ENCODE assay signal across 1 cellular context in genomic region chr6:37170273-37171140, GRCh38.
TF ChIP-seq lines count a peak whose summit lies in the region.

No MANE protein-coding gene starts in this region.

TF ChIP-seq in HepG2, 621 proteins besides CTCF, POLR2A, EP300 and RAD21 (continued from another document and continues in another):
- TF ChIP-seq PRDM15 (CRISPR knock-in tag; IDR thresholded peaks at IDR 0.05) (peak; percentile 57; the same call in 1 of the 2 replicates), ZNF33A (CRISPR knock-in tag; IDR thresholded peaks at IDR 0.05; ENCODE audit: borderline replicate concordance) (0 out of 2 replicates have a peak, but pooled peaks have one; percentile 25), TERF1 (CRISPR knock-in tag; IDR thresholded peaks at IDR 0.05) (peak; percentile 55; the same call in 1 of the 2 replicates), ZNF362 (CRISPR knock-in tag; IDR thresholded peaks at IDR 0.05; ENCODE audit: borderline replicate concordance) (0 out of 2 replicates have a peak, but pooled peaks have one; percentile 8), ZNF329 (CRISPR knock-in tag; IDR thresholded peaks at IDR 0.05; ENCODE audit: low read depth) (peak; percentile 19; the same call in 1 of the 2 replicates), ZNF746 (CRISPR knock-in tag; IDR thresholded peaks at IDR 0.05) (0 out of 2 replicates have a peak, but pooled peaks have one; percentile 17), SNAI1 (CRISPR knock-in tag; IDR thresholded peaks at IDR 0.05; ENCODE audit: borderline replicate concordance) (peak; percentile 13; the same call in 1 of the 2 replicates), ZNF431 (CRISPR knock-in tag; IDR thresholded peaks at IDR 0.05; ENCODE audit: borderline replicate concordance, low read depth) (peak; percentile 21; the same call in 1 of the 2 replicates), ZSCAN31 (CRISPR knock-in tag; IDR thresholded peaks at IDR 0.05; ENCODE audit: low read depth) (no peak; the same call in 1 of the 2 replicates), HNRNPK (IDR thresholded peaks at IDR 0.05; ENCODE audit: low read depth, low read length, poor library complexity, severe bottlenecking) (peak; percentile 65), PHF21A (CRISPR knock-in tag; IDR thresholded peaks at IDR 0.05) (peak; percentile 21; the same call in 1 of the 2 replicates), EZH2 (conservative IDR thresholded peaks at IDR 0.05; ENCODE audit: low read depth, low read length) (no peak), STAG1 (CRISPR knock-in tag; IDR thresholded peaks at IDR 0.05) (peak; percentile 38; the same call in 1 of the 2 replicates), NR2F2 (IDR thresholded peaks at IDR 0.05; ENCODE audit: borderline replicate concordance, low read depth) (no peak), DNMT1 (CRISPR knock-in tag; IDR thresholded peaks at IDR 0.05) (0 out of 2 replicates have a peak, but pooled peaks have one; percentile 85), ZNF850 (CRISPR knock-in tag; conservative IDR thresholded peaks at IDR 0.05) (no peak; the same call in 1 of the 2 replicates), KLF12 (CRISPR knock-in tag; IDR thresholded peaks at IDR 0.05; ENCODE audit: borderline replicate concordance) (no peak), JUNB (CRISPR knock-in tag; IDR thresholded peaks at IDR 0.05; ENCODE audit: borderline replicate concordance) (0 out of 2 replicates have a peak, but pooled peaks have one; percentile 34), ZNF512 (CRISPR knock-in tag; IDR thresholded peaks at IDR 0.05) (no peak), NPAS2 (CRISPR knock-in tag; IDR thresholded peaks at IDR 0.05; ENCODE audit: borderline replicate concordance) (no peak), ZNF547 (CRISPR knock-in tag; IDR thresholded peaks at IDR 0.05) (peak; percentile 46; the same call in 1 of the 2 replicates), CHD4 (IDR thresholded peaks at IDR 0.05; ENCODE audit: borderline replicate concordance, low read length) (no peak), ZNF333 (CRISPR knock-in tag; IDR thresholded peaks at IDR 0.05; ENCODE audit: borderline replicate concordance) (no peak), ZNF616 (CRISPR knock-in tag; IDR thresholded peaks at IDR 0.05; ENCODE audit: low read depth) (peak; percentile 52; the same call in 1 of the 2 replicates), SMAD9 (CRISPR knock-in tag; IDR thresholded peaks at IDR 0.05) (0 out of 2 replicates have a peak, but pooled peaks have one; percentile 67), ZFYVE20 (CRISPR knock-in tag; IDR thresholded peaks at IDR 0.05; ENCODE audit: borderline replicate concordance, low read depth) (0 out of 2 replicates have a peak, but pooled peaks have one; percentile 86), ZKSCAN8 (CRISPR knock-in tag; IDR thresholded peaks at IDR 0.05; ENCODE audit: borderline replicate concordance) (no peak), ZNF30 (CRISPR knock-in tag; IDR thresholded peaks at IDR 0.05) (peak; percentile 61; the same call in 1 of the 2 replicates), GABPB1 (CRISPR knock-in tag; IDR thresholded peaks at IDR 0.05) (peak; percentile 8; the same call in 1 of the 2 replicates), ZNF674 (CRISPR knock-in tag; IDR thresholded peaks at IDR 0.05; ENCODE audit: low read depth) (no peak), HOXA9 (CRISPR knock-in tag; IDR thresholded peaks at IDR 0.05; ENCODE audit: borderline replicate concordance) (peak; percentile 48), KAT7 (CRISPR knock-in tag; IDR thresholded peaks at IDR 0.05; ENCODE audit: borderline replicate concordance) (peak; percentile 23), SRSF4 (IDR thresholded peaks at IDR 0.05; ENCODE audit: low read depth, low read length, poor library complexity, severe bottlenecking) (peak; percentile 36), XBP1 (CRISPR knock-in tag; IDR thresholded peaks at IDR 0.05) (no peak), ZBTB42 (CRISPR knock-in tag; IDR thresholded peaks at IDR 0.05) (no peak), ZNF121 (CRISPR knock-in tag; IDR thresholded peaks at IDR 0.05) (0 out of 2 replicates have a peak, but pooled peaks have one; percentile 4), ZBTB7B (CRISPR knock-in tag; IDR thresholded peaks at IDR 0.05) (peak; percentile 38), KDM2A (CRISPR knock-in tag; IDR thresholded peaks at IDR 0.05; ENCODE audit: borderline replicate concordance, low read depth) (peak; percentile 71; the same call in 1 of the 2 replicates), ARNT2 (CRISPR knock-in tag; IDR thresholded peaks at IDR 0.05; ENCODE audit: low read depth) (no peak), ZNF589 (CRISPR knock-in tag; conservative IDR thresholded peaks at IDR 0.05) (peak; percentile 69), ZNF557 (CRISPR knock-in tag; IDR thresholded peaks at IDR 0.05) (0 out of 2 replicates have a peak, but pooled peaks have one; percentile 28), TGIF2 (CRISPR knock-in tag; IDR thresholded peaks at IDR 0.05) (0 out of 2 replicates have a peak, but pooled peaks have one; percentile 41), MXD3 (CRISPR knock-in tag; IDR thresholded peaks at IDR 0.05) (0 out of 2 replicates have a peak, but pooled peaks have one; percentile 37), FOXK1 (CRISPR knock-in tag; IDR thresholded peaks at IDR 0.05; ENCODE audit: borderline replicate concordance, low read depth) (0 out of 2 replicates have a peak, but pooled peaks have one; percentile 6), KDM3A (CRISPR knock-in tag; IDR thresholded peaks at IDR 0.05; ENCODE audit: low read depth) (peak; percentile 58; the same call in 1 of the 2 replicates)
- TF ChIP-seq, protein P1, sequence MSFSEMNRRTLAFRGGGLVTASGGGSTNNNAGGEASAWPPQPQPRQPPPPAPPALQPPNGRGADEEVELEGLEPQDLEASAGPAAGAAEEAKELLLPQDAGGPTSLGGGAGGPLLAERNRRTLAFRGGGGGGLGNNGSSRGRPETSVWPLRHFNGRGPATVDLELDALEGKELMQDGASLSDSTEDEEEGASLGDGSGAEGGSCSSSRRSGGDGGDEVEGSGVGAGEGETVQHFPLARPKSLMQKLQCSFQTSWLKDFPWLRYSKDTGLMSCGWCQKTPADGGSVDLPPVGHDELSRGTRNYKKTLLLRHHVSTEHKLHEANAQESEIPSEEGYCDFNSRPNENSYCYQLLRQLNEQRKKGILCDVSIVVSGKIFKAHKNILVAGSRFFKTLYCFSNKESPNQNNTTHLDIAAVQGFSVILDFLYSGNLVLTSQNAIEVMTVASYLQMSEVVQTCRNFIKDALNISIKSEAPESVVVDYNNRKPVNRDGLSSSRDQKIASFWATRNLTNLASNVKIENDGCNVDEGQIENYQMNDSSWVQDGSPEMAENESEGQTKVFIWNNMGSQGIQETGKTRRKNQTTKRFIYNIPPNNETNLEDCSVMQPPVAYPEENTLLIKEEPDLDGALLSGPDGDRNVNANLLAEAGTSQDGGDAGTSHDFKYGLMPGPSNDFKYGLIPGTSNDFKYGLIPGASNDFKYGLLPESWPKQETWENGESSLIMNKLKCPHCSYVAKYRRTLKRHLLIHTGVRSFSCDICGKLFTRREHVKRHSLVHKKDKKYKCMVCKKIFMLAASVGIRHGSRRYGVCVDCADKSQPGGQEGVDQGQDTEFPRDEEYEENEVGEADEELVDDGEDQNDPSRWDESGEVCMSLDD (CRISPR knock-in tag; IDR thresholded peaks at IDR 0.05; ENCODE audit: borderline replicate concordance), result peak; percentile 35; the same call in 1 of the 2 replicates
- TF ChIP-seq, protein P2, sequence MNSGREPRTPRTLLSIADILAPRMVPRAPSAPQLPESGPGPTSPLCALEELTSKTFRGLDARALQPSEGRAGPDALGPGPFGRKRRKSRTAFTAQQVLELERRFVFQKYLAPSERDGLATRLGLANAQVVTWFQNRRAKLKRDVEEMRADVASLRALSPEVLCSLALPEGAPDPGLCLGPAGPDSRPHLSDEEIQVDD (CRISPR knock-in tag; IDR thresholded peaks at IDR 0.05; ENCODE audit: borderline replicate concordance), result peak; percentile 6; the same call in 1 of the 2 replicates
- TF ChIP-seq, protein P3, sequence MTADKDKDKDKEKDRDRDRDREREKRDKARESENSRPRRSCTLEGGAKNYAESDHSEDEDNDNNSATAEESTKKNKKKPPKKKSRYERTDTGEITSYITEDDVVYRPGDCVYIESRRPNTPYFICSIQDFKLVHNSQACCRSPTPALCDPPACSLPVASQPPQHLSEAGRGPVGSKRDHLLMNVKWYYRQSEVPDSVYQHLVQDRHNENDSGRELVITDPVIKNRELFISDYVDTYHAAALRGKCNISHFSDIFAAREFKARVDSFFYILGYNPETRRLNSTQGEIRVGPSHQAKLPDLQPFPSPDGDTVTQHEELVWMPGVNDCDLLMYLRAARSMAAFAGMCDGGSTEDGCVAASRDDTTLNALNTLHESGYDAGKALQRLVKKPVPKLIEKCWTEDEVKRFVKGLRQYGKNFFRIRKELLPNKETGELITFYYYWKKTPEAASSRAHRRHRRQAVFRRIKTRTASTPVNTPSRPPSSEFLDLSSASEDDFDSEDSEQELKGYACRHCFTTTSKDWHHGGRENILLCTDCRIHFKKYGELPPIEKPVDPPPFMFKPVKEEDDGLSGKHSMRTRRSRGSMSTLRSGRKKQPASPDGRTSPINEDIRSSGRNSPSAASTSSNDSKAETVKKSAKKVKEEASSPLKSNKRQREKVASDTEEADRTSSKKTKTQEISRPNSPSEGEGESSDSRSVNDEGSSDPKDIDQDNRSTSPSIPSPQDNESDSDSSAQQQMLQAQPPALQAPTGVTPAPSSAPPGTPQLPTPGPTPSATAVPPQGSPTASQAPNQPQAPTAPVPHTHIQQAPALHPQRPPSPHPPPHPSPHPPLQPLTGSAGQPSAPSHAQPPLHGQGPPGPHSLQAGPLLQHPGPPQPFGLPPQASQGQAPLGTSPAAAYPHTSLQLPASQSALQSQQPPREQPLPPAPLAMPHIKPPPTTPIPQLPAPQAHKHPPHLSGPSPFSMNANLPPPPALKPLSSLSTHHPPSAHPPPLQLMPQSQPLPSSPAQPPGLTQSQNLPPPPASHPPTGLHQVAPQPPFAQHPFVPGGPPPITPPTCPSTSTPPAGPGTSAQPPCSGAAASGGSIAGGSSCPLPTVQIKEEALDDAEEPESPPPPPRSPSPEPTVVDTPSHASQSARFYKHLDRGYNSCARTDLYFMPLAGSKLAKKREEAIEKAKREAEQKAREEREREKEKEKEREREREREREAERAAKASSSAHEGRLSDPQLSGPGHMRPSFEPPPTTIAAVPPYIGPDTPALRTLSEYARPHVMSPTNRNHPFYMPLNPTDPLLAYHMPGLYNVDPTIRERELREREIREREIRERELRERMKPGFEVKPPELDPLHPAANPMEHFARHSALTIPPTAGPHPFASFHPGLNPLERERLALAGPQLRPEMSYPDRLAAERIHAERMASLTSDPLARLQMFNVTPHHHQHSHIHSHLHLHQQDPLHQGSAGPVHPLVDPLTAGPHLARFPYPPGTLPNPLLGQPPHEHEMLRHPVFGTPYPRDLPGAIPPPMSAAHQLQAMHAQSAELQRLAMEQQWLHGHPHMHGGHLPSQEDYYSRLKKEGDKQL (CRISPR knock-in tag; IDR thresholded peaks at IDR 0.05; ENCODE audit: low read depth), result 0 out of 2 replicates have a peak, but pooled peaks have one; percentile 12
